ENCODE assay signal across 27 cellular contexts in the genomic region with DNA sequence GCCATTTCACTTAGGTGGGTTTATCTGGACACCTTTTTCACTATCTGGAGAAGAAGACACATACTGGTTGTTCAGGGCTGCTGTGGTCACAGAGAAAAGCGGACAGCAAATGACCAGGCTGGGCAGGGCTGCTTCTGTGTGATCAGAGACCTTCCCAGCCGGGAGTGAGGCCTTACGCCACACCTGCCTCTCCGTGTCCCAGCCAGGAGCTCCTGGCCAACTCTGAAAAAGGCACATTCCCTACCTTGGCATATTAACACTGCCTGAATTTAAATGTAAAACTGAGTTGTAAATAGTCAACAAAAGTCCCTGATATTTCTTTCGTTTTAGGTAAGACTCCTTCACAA. TPM values are rescaled to one million over a fixed set of nuclear protein-coding genes. Genes with fewer than 3 reads are reported as not detected.
"Had no signal": no experiment of that assay in that cellular context is flagged by ENCODE, and none has a peak within 500 bp of the region (broad histone marks: within the 10 kb centered on the region; RNA-seq: fewer than 3 reads in every experiment).

No MANE protein-coding gene starts in this region.

- H3K4me1 Mint-ChIP-seq: activated CD4-positive, alpha-beta memory T cell treated with anti-CD3 and anti-CD28 coated beads, Interleukin-2, amount 10 ng/mL, durations not matched to agents 7 days and 5 days; activated CD8-positive, alpha-beta memory T cell treated with anti-CD3 and anti-CD28 coated beads, Interleukin-2, amount 10 ng/mL, durations not matched to agents 7 days and 5 days; activated T-helper 17 cell treated with anti-CD3 and anti-CD28 coated beads, Interleukin-2, amount 50 U/mL, for 72 hours; stimulated activated effector memory CD8-positive, alpha-beta T cell treated with anti-CD3 and anti-CD28 coated beads, Interleukin-12 subunit alpha, Interleukin-12 subunit beta, amount 100 ng/mL, for 72 hours; T-cell had no signal

- H3K4me3 Mint-ChIP-seq: activated B cell treated with CpG ODN at 0.5 μM for 24 hours; activated CD4-positive, alpha-beta memory T cell treated with anti-CD3 and anti-CD28 coated beads, Interleukin-2, amount 10 ng/mL, durations not matched to agents 7 days and 5 days; activated CD8-positive, alpha-beta memory T cell treated with anti-CD3 and anti-CD28 coated beads, Interleukin-2, amount 10 ng/mL, durations not matched to agents 7 days and 5 days; activated T-helper 17 cell treated with anti-CD3 and anti-CD28 coated beads, Interleukin-2, amount 50 U/mL, for 72 hours; memory B cell; neural crest cell; stimulated activated effector memory CD8-positive, alpha-beta T cell treated with anti-CD3 and anti-CD28 coated beads, Interleukin-12 subunit alpha, Interleukin-12 subunit beta, amount 100 ng/mL, for 72 hours; T-cell had no signal

- H3K4me3 ChIP-seq: body of pancreas, left lung, mucosa of descending colon, smooth muscle cell, transverse colon, vagina had no signal

- H3K4me1 ChIP-seq: foreskin keratinocyte, vagina had no signal

- H3K27me3 Mint-ChIP-seq: activated T-helper 17 cell treated with anti-CD3 and anti-CD28 coated beads, Interleukin-2, amount 50 U/mL, for 72 hours; memory B cell; T-cell had no signal

- H3K36me3 Mint-ChIP-seq: activated CD8-positive, alpha-beta memory T cell treated with anti-CD3 and anti-CD28 coated beads, Interleukin-2, amount 10 ng/mL, durations not matched to agents 7 days and 5 days; naive B cell had no signal

- H3K27ac Mint-ChIP-seq: activated CD4-positive, alpha-beta memory T cell treated with anti-CD3 and anti-CD28 coated beads, Interleukin-2, amount 10 ng/mL, durations not matched to agents 7 days and 5 days; activated CD8-positive, alpha-beta memory T cell treated with anti-CD3 and anti-CD28 coated beads, Interleukin-2, amount 10 ng/mL, durations not matched to agents 7 days and 5 days; activated T-helper 17 cell treated with anti-CD3 and anti-CD28 coated beads, Interleukin-2, amount 50 U/mL, for 72 hours; memory B cell; stimulated activated effector memory CD8-positive, alpha-beta T cell treated with anti-CD3 and anti-CD28 coated beads, Interleukin-12 subunit alpha, Interleukin-12 subunit beta, amount 100 ng/mL, for 72 hours; T-cell had no signal

- H3K9me3 ChIP-seq: body of pancreas, left lung, mucosa of descending colon, transverse colon, vagina had no signal

- H3K9me3 Mint-ChIP-seq: activated B cell treated with CpG ODN at 0.5 μM for 24 hours; activated CD4-positive, alpha-beta memory T cell treated with anti-CD3 and anti-CD28 coated beads, Interleukin-2, amount 10 ng/mL, durations not matched to agents 7 days and 5 days; activated T-helper 17 cell treated with anti-CD3 and anti-CD28 coated beads, Interleukin-2, amount 50 U/mL, for 72 hours; memory B cell; naive B cell; neural crest cell; stimulated activated effector memory CD8-positive, alpha-beta T cell treated with anti-CD3 and anti-CD28 coated beads, Interleukin-12 subunit alpha, Interleukin-12 subunit beta, amount 100 ng/mL, for 72 hours; T-cell had no signal

- H3K27me3 ChIP-seq: body of pancreas, foreskin keratinocyte, left lung, transverse colon, vagina had no signal

- H3K27ac ChIP-seq: body of pancreas, foreskin keratinocyte, vagina had no signal

- DNase-seq: activated B cell treated with CpG ODN at 0.5 μM for 24 hours; activated CD4-positive, alpha-beta memory T cell treated with anti-CD3 and anti-CD28 coated beads, Interleukin-2, amount 10 ng/mL, durations not matched to agents 7 days and 5 days; activated CD4-positive, alpha-beta T cell treated with anti-CD3 and anti-CD28 coated beads for 48 hours; activated CD8-positive, alpha-beta memory T cell treated with anti-CD3 and anti-CD28 coated beads, Interleukin-2, amount 10 ng/mL, durations not matched to agents 7 days and 5 days; activated naive CD4-positive, alpha-beta T cell; foreskin keratinocyte; glutamatergic neuron; islet precursor cell; stimulated activated CD4-positive, alpha-beta T cell treated with anti-CD3 and anti-CD28 coated beads, Interleukin-4, amount 100 ng/mL, for 1 hour had no signal

- ATAC-seq: activated CD8-positive, alpha-beta memory T cell treated with anti-CD3 and anti-CD28 coated beads, Interleukin-2, amount 10 ng/mL, durations not matched to agents 7 days and 5 days; activated T-helper 17 cell treated with anti-CD3 and anti-CD28 coated beads, Interleukin-2, amount 50 U/mL, for 72 hours; body of pancreas; foreskin keratinocyte; stimulated activated effector memory CD8-positive, alpha-beta T cell treated with anti-CD3 and anti-CD28 coated beads, Interleukin-12 subunit alpha, Interleukin-12 subunit beta, amount 100 ng/mL, for 72 hours; T-cell had no signal

- H3K4me2 ChIP-seq: smooth muscle cell had no signal

RNA-seq across cellular contexts. Expression of gene SOST, which starts 9.1 kb away (rescaled TPM):
- total RNA-seq: activated B cell treated with CpG ODN at 0.5 μM for 24 hours; activated CD4-positive, alpha-beta memory T cell treated with anti-CD3 and anti-CD28 coated beads, Interleukin-2, amount 10 ng/mL, durations not matched to agents 7 days and 5 days; activated CD8-positive, alpha-beta memory T cell treated with anti-CD3 and anti-CD28 coated beads, Interleukin-2, amount 10 ng/mL, durations not matched to agents 7 days and 5 days; activated T-helper 17 cell treated with anti-CD3 and anti-CD28 coated beads, Interleukin-2, amount 50 U/mL, for 72 hours; body of pancreas; epithelial cell of proximal tubule; fibroblast of lung; foreskin keratinocyte; mucosa of descending colon; neural crest cell; osteoblast; pulmonary artery endothelial cell; sciatic nerve; smooth muscle cell; subcutaneous adipose tissue; T-cell; transverse colon; vagina had no signal
- polyA plus RNA-seq: fibroblast of lung, smooth muscle cell had no signal

RNA-seq across cellular contexts. Expression of gene CFAP97D1, which starts 12.5 kb away (rescaled TPM):
- total RNA-seq: activated B cell treated with CpG ODN at 0.5 μM for 24 hours; activated CD4-positive, alpha-beta memory T cell treated with anti-CD3 and anti-CD28 coated beads, Interleukin-2, amount 10 ng/mL, durations not matched to agents 7 days and 5 days; activated CD8-positive, alpha-beta memory T cell treated with anti-CD3 and anti-CD28 coated beads, Interleukin-2, amount 10 ng/mL, durations not matched to agents 7 days and 5 days; activated T-helper 17 cell treated with anti-CD3 and anti-CD28 coated beads, Interleukin-2, amount 50 U/mL, for 72 hours; body of pancreas; epithelial cell of proximal tubule; foreskin keratinocyte; left lung; mucosa of descending colon; neural crest cell; osteoblast; sciatic nerve; T-cell; transverse colon; vagina had no signal
- polyA plus RNA-seq: foreskin keratinocyte, smooth muscle cell had no signal
